In genomic region chr11:118171274-118172062, GRCh38 we compare ENCODE assay signal across 8 cellular contexts. TPM values are rescaled to one million over a fixed set of nuclear protein-coding genes. Genes with fewer than 3 reads are reported as not detected.
A peak's percentile ranks its signal among the peaks of the same experiment; 100 is the strongest.
DNase-seq lines count a peak whose midpoint lies in the region; ATAC-seq and TF ChIP-seq lines count a peak whose summit lies in the region.

No MANE protein-coding gene starts in this region.

- no peak overlapping the region for H3K27ac ChIP-seq in upper lobe of right lung

- DNase-seq in ELR (ENCODE audit: low read depth): peak; percentile 60
- DNase-seq in LNCaP clone FGC (ENCODE audit: low read depth): no peak
- DNase-seq in SKM-1 treated with dmso at 0.1 percent for 144 hours (lab: John Stamatoyannopoulos, UW; ENCODE audit: unreplicated experiment): peak; percentile 61
- DNase-seq in activated naive CD8-positive, alpha-beta T cell treated with anti-CD3 and anti-CD28 coated beads, Interleukin-2, amount 10 ng/mL, durations not matched to agents 7 days and 5 days: peak; percentile 76
- peak; percentile 91 for DNase-seq in cardiac septum (ENCODE audit: low spot score)
- peak; percentile 89 for DNase-seq in posterior vena cava (ENCODE audit: low spot score)
- peak; percentile 85 for DNase-seq in upper lobe of right lung
- DNase-seq in T1000 (lab: John Stamatoyannopoulos, UW): no peak

- intact Hi-C loops in cardiac septum (cut with DNase I) (loop anchor here (1.0 kb wide), 1 partner anchor 26 kb away; no protein-coding TSS in a partner anchor), posterior vena cava (cut with DNase I) (loop anchor here in 1 of 2 donors (2.0 kb wide), 1 partner anchor 27 kb away; no protein-coding TSS in a partner anchor), upper lobe of right lung (cut with DNase I) (no loop called here)

- no peaks in the 10 kb centered on the region for H3K36me3 ChIP-seq in upper lobe of right lung

- peaks cover 3% of the 10 kb centered on the region for H3K4me1 Mint-ChIP-seq in activated naive CD8-positive, alpha-beta T cell treated with anti-CD3 and anti-CD28 coated beads, Interleukin-2, amount 10 ng/mL, durations not matched to agents 7 days and 5 days

- peaks cover 21% of the 10 kb centered on the region for H3K27me3 Mint-ChIP-seq in activated naive CD8-positive, alpha-beta T cell treated with anti-CD3 and anti-CD28 coated beads, Interleukin-2, amount 10 ng/mL, durations not matched to agents 7 days and 5 days

- no peaks in the 10 kb centered on the region for H3K9me3 Mint-ChIP-seq in activated naive CD8-positive, alpha-beta T cell treated with anti-CD3 and anti-CD28 coated beads, Interleukin-2, amount 10 ng/mL, durations not matched to agents 7 days and 5 days

- peak; percentile 90 for ATAC-seq in activated naive CD8-positive, alpha-beta T cell treated with anti-CD3 and anti-CD28 coated beads, Interleukin-2, amount 10 ng/mL, durations not matched to agents 7 days and 5 days (ENCODE audit: low read depth)
- peak; percentile 86 for ATAC-seq in upper lobe of right lung

- H3K9me3 ChIP-seq in upper lobe of right lung: no peaks in the 10 kb centered on the region

- no peak overlapping the region for H3K27ac Mint-ChIP-seq in activated naive CD8-positive, alpha-beta T cell treated with anti-CD3 and anti-CD28 coated beads, Interleukin-2, amount 10 ng/mL, durations not matched to agents 7 days and 5 days

- peak; percentile 92 for TF ChIP-seq CTCF in LNCaP clone FGC (IDR thresholded peaks at IDR 0.05; ENCODE audit: control insufficient read depth, extremely low read depth, insufficient read depth)
- TF ChIP-seq CTCF in upper lobe of right lung (IDR thresholded peaks at IDR 0.05): peak; percentile 93

- peaks cover 13% of the 10 kb centered on the region for H3K4me1 ChIP-seq in upper lobe of right lung

- H3K4me3 Mint-ChIP-seq in activated naive CD8-positive, alpha-beta T cell treated with anti-CD3 and anti-CD28 coated beads, Interleukin-2, amount 10 ng/mL, durations not matched to agents 7 days and 5 days: no peak overlapping the region

- POLR2A ChIA-PET in activated naive CD8-positive, alpha-beta T cell treated with anti-CD3 and anti-CD28 coated beads, Interleukin-2, amount 10 ng/mL, durations not matched to agents 7 days and 5 days (lab: Charles Lee): interaction anchor here (0.8 to 1.1 kb wide), 3 partner anchors 15 to 356 kb away, joined by 3 read pairs; no protein-coding TSS in a partner anchor

- no peaks in the 10 kb centered on the region for H3K36me3 Mint-ChIP-seq in activated naive CD8-positive, alpha-beta T cell treated with anti-CD3 and anti-CD28 coated beads, Interleukin-2, amount 10 ng/mL, durations not matched to agents 7 days and 5 days

- H3K4me3 ChIP-seq in LNCaP clone FGC (ENCODE audit: low read depth, low read length): no peak overlapping the region
- H3K4me3 ChIP-seq in upper lobe of right lung: no peak overlapping the region

- no peaks in the 10 kb centered on the region for H3K27me3 ChIP-seq in upper lobe of right lung

RNA-seq across cellular contexts. Expression of gene SCN2B, which starts 5.0 kb away (rescaled TPM):
- total RNA-seq in activated naive CD8-positive, alpha-beta T cell treated with anti-CD3 and anti-CD28 coated beads, Interleukin-2, amount 10 ng/mL, durations not matched to agents 7 days and 5 days: not detected
- total RNA-seq in cardiac septum (20.0 TPM), posterior vena cava (1 to 10 TPM in 1 of 2 donors, under 1 TPM in 1; 0.14 to 1.4 TPM), upper lobe of right lung (2.5 TPM)

RNA-seq across cellular contexts. Expression of gene SCN4B, which starts 18.8 kb away (rescaled TPM):
- total RNA-seq in activated naive CD8-positive, alpha-beta T cell treated with anti-CD3 and anti-CD28 coated beads, Interleukin-2, amount 10 ng/mL, durations not matched to agents 7 days and 5 days: under 1 TPM in 1 of 2 experiments, not detected in 1; 0.17 TPM
- total RNA-seq in cardiac septum (17.0 TPM), posterior vena cava (1 to 10 TPM; 3.5 to 9.8 TPM), upper lobe of right lung (7.2 TPM)

RNA-seq across cellular contexts. Expression of gene JAML, which starts 53.3 kb away (rescaled TPM):
- 100 to 1,000 TPM; 181 to 189 TPM for total RNA-seq in activated naive CD8-positive, alpha-beta T cell treated with anti-CD3 and anti-CD28 coated beads, Interleukin-2, amount 10 ng/mL, durations not matched to agents 7 days and 5 days
- 5.4 TPM for total RNA-seq in cardiac septum
- total RNA-seq in posterior vena cava: 1 to 10 TPM; 3.8 to 7.0 TPM
- total RNA-seq in upper lobe of right lung: 87.9 TPM

Comparison
In these comparisons a context has a peak if more than half of its experiments do, and no peak if none do; other contexts are left out.
1. DNase-seq: peak in ELR (single experiment), SKM-1 treated with dmso at 0.1 percent for 144 hours (single experiment), activated naive CD8-positive, alpha-beta T cell treated with anti-CD3 and anti-CD28 coated beads, Interleukin-2, amount 10 ng/mL, durations not matched to agents 7 days and 5 days (single experiment), cardiac septum (single experiment), posterior vena cava (single experiment) and upper lobe of right lung (single experiment); none in LNCaP clone FGC (single experiment) and T1000 (single experiment).
2. RNA of gene JAML, which starts 53.3 kb away (total RNA-seq): 181 to 189 TPM in activated naive CD8-positive, alpha-beta T cell treated with anti-CD3 and anti-CD28 coated beads, Interleukin-2, amount 10 ng/mL, durations not matched to agents 7 days and 5 days and 87.9 TPM in upper lobe of right lung (single experiment); 3.8 to 7.0 TPM in posterior vena cava and 5.4 TPM in cardiac septum (single experiment); every median in the first group is over 10 times any median in the second.